ENCODE assay signal across 8 cellular contexts in genomic region chr17:61862975-61863800, GRCh38. TPM values are rescaled to one million over a fixed set of nuclear protein-coding genes. Genes with fewer than 3 reads are reported as not detected.
DNase-seq lines count a peak whose midpoint lies in the region; ATAC-seq, FAIRE-seq and TF ChIP-seq lines count a peak whose summit lies in the region.

Gene BRIP1 (minus strand): TSS chr17:61863528. CDS start chr17:61861539, 1,989 bp downstream.

- CTCF ChIA-PET in Caco-2 (lab: Charles Lee) = interaction anchor here (0.6 to 2.7 kb wide), 6 partner anchors 18 to 367 kb away, joined by 3 to 30 read pairs (median 4); no protein-coding TSS in a partner anchor

- BruUV-seq in Caco-2 (replicated peaks; lab: Mats Ljungman, UMichigan) = no TSS peak

- peak; percentile 90 for FAIRE-seq in endometrium (lab: Jason Lieb, UNC)

- H3K4me3 Mint-ChIP-seq in Caco-2 (ENCODE audit: unreplicated experiment) = peak within 1 kb of the TSS; percentile 97

- peak; percentile 87 for ATAC-seq in GM21390 (IDR thresholded peaks at IDR 0.05; ENCODE audit: unreplicated experiment)

- peak within 1 kb of the TSS; percentile 89 for H3K27ac ChIP-seq in mesodermal cell (ENCODE audit: low read depth, low read length, severe bottlenecking)

- POLR2A ChIA-PET in Caco-2 (lab: Charles Lee) = interaction anchor here (0.6 to 1.0 kb wide), 15 partner anchors 12 to 1920 kb away, joined by 3 to 12 read pairs (median 5); partner anchors contain the start of gene CCDC47

- H3K4me3 ChIP-seq in Caco-2 (ENCODE audit: low read depth, low read length) = peak within 1 kb of the TSS; percentile 76
- H3K4me3 ChIP-seq in mesodermal cell (ENCODE audit: extremely low read depth, insufficient read depth, low read length, poor library complexity, severe bottlenecking) = peak within 1 kb of the TSS; percentile 72

- H3K36me3 ChIP-seq in Caco-2 (ENCODE audit: control insufficient read depth, insufficient read depth, low read length) (no peaks in the 10 kb centered on the region; the same call in 1 of the 2 replicates), mesodermal cell (ENCODE audit: control insufficient read depth, insufficient read depth, low read length) (peaks cover 34% of the 10 kb centered on the region)

- no peaks in the 10 kb centered on the region for H3K27me3 Mint-ChIP-seq in Caco-2 (ENCODE audit: insufficient read depth, unreplicated experiment)

- no peaks in the 10 kb centered on the region for H3K9me3 Mint-ChIP-seq in Caco-2 (ENCODE audit: unreplicated experiment)

- H3K9me3 ChIP-seq in Caco-2 = no peaks in the 10 kb centered on the region
- H3K9me3 ChIP-seq in mesodermal cell (ENCODE audit: control insufficient read depth, low read length) = no peaks in the 10 kb centered on the region

- H3K36me3 Mint-ChIP-seq in Caco-2 (ENCODE audit: insufficient read depth, unreplicated experiment) = peaks cover 10% of the 10 kb centered on the region

- H3K27me3 ChIP-seq in Caco-2 (replicated peaks; ENCODE audit: control insufficient read depth, insufficient read depth, low read length) = no peaks in the 10 kb centered on the region

- intact Hi-C loops in Caco-2 (cut with micrococcal nuclease; ENCODE audit: unreplicated experiment) = loop anchor here (1.0 to 5.0 kb wide), 2 partner anchors 64 to 246 kb away; partner anchors contain the start of gene INTS2

- H3K27ac Mint-ChIP-seq in Caco-2 (ENCODE audit: unreplicated experiment) = peak within 1 kb of the TSS; percentile 97

- 0 to 1% methylated on average over 27 to 31 of the region's 43 CpGs for WGBS in mesodermal cell (ENCODE audit: insufficient coverage in 2 of 2), 2 experiments

- TF ChIP-seq CTCF in Caco-2 (IDR thresholded peaks at IDR 0.05; ENCODE audit: insufficient read depth in 1 of 2, low read depth in 1 of 2, low read length in 1 of 2, severe bottlenecking in 1 of 2, unreplicated experiment in 1 of 2) = no peak

- DNase-seq in Caco-2 = peak; percentile 95 to 97
- DNase-seq in HUDEP-2 (lab: John Stamatoyannopoulos, UW; ENCODE audit: unreplicated experiment in 76 of 76) = peak; percentile 30 to 96 (median 85)
- DNase-seq in NOMO-1 treated with dmso at 0.1 percent for 144 hours (lab: John Stamatoyannopoulos, UW; ENCODE audit: unreplicated experiment) = peak; percentile 82
- peak; percentile 71 to 77 for DNase-seq in activated CD8-positive, alpha-beta memory T cell treated with anti-CD3 and anti-CD28 coated beads for 4 hours (ENCODE audit: low read depth in 2 of 2)
- DNase-seq in stimulated activated CD8-positive, alpha-beta memory T cell treated with anti-CD3 and anti-CD28 coated beads, Interleukin-15, amount 100 ng/mL, for 24 hours (ENCODE audit: low read depth) = peak; percentile 61

- peaks cover 11% of the 10 kb centered on the region for H3K4me1 Mint-ChIP-seq in Caco-2 (ENCODE audit: low read depth, unreplicated experiment)

- H3K4me1 ChIP-seq in Caco-2 (peaks cover 20% of the 10 kb centered on the region), mesodermal cell (ENCODE audit: control insufficient read depth, insufficient read depth, low read length, poor library complexity, severe bottlenecking) (peaks cover 3% of the 10 kb centered on the region)

RNA-seq across cellular contexts. Expression of gene BRIP1, which starts in this region (rescaled TPM):
- 17.3 and 18.3 TPM in 2 replicates for total RNA-seq in Caco-2 (2022)
- 8.5 TPM for polyA plus RNA-seq in mesodermal cell (2013, experiment 1 of 2)
- 9.0 TPM for polyA plus RNA-seq in mesodermal cell (2013, experiment 2 of 2)

Comparison
In these comparisons a context has a peak if more than half of its experiments do, and no peak if none do; other contexts are left out.
1. Peak in every context shown above with its lines: DNase-seq, ATAC-seq, H3K4me3 ChIP-seq and H3K27ac ChIP-seq.